Comparison of ENCODE assay signal across 8 cellular contexts in the genomic region with DNA sequence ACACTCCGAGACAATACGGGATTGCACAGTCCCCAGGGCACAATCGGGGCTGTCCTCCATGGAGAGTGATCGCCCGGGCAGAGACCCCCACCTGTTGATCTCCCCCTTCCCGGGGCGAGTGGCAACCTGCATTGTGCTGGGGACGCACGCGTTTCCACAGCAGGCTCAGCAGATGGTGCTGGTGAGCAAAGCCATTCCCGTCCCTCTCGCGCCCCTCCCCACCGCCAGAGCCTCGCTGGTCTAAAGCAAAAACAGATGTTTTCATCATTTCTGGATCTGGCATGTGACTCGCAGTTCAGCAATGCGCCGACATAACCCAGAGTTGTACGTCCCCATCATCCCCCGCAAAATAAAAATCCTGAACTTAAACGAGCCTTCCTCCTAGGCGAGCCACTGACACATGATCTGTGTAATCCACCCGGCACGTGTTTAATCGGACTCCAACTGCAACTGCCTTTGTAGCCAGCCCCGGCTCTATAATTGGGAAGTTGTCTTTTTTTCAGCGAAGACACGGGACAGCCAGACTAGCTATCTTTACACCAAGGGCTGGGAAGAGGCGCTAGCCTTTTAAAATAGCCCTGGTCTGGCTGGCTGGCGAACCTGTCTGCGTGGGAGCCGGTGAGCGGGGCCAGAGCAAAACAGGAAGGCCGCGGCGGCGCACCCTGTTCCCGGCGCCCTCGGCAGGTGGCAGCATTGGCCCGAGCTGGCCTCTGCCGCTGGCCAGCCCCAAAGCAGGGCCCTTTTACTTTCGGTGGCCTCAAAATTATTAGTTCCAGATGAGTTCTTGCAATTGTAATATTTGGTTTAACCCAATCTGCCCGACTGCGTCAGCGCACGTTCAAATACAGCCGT.
A peak's percentile ranks its signal among the peaks of the same experiment; 100 is the strongest.
DNase-seq lines count a peak whose midpoint lies in the region; ATAC-seq and TF ChIP-seq lines count a peak whose summit lies in the region.

No MANE protein-coding gene starts in this region.

- peaks cover 15 to 21% of the 10 kb centered on the region in 2 donors for H3K4me1 Mint-ChIP-seq in natural killer cell treated with Interleukin-12 subunit alpha and Interleukin-12 subunit beta and Interleukin-15 and Interleukin-18, amount 100 ng/mL, for 72 hours (ENCODE audit: low read depth in 2 of 2)

- peak; percentile 95 for ATAC-seq in GM21717 (IDR thresholded peaks at IDR 0.05; ENCODE audit: unreplicated experiment)
- ATAC-seq in natural killer cell treated with Interleukin-12 subunit alpha and Interleukin-12 subunit beta and Interleukin-15 and Interleukin-18, amount 100 ng/mL, for 72 hours = peak; percentile 93 to 95

- no peaks in the 10 kb centered on the region for H3K36me3 Mint-ChIP-seq in natural killer cell treated with Interleukin-12 subunit alpha and Interleukin-12 subunit beta and Interleukin-15 and Interleukin-18, amount 100 ng/mL, for 72 hours

- H3K27me3 Mint-ChIP-seq in natural killer cell treated with Interleukin-12 subunit alpha and Interleukin-12 subunit beta and Interleukin-15 and Interleukin-18, amount 100 ng/mL, for 72 hours = no peaks in the 10 kb centered on the region

- H3K4me3 Mint-ChIP-seq in natural killer cell treated with Interleukin-12 subunit alpha and Interleukin-12 subunit beta and Interleukin-15 and Interleukin-18, amount 100 ng/mL, for 72 hours = peak overlapping the region; percentile 80

- peak overlapping the region in 1 of 2 donors; percentile 43 for H3K27ac Mint-ChIP-seq in natural killer cell treated with Interleukin-12 subunit alpha and Interleukin-12 subunit beta and Interleukin-15 and Interleukin-18, amount 100 ng/mL, for 72 hours

- TF ChIP-seq CTCF in fibroblast of pulmonary artery (IDR thresholded peaks at IDR 0.05; ENCODE audit: low read length, missing control alignments) = peak; percentile 83

- H3K4me3 ChIP-seq in Jurkat, Clone E6-1 (ENCODE audit: low read length) = peak overlapping the region; percentile 50
- H3K4me3 ChIP-seq in fibroblast of pulmonary artery (replicated peaks; ENCODE audit: low read depth, low read length) = peak overlapping the region; percentile 51

- peak; percentile 57 for DNase-seq in DMS53 treated with DMSO at 0.1 percent for 48 hours (lab: John Stamatoyannopoulos, UW; ENCODE audit: unreplicated experiment)
- peak; percentile 59 for DNase-seq in Jurkat, Clone E6-1 (ENCODE audit: low read depth, low spot score)
- DNase-seq in RPMI7951 (ENCODE audit: low read depth) = peak; percentile 94
- peak; percentile 41 for DNase-seq in activated effector memory CD4-positive, alpha-beta T cell treated with Interleukin-2 at 50 U/mL for 16 hours
- peak; percentile 98 for DNase-seq in fibroblast of pulmonary artery (ENCODE audit: low read depth)
- DNase-seq in natural killer cell treated with Interleukin-12 subunit alpha and Interleukin-12 subunit beta and Interleukin-15 and Interleukin-18, amount 100 ng/mL, for 72 hours (ENCODE audit: low spot score) = peak; percentile 69
- DNase-seq in stimulated activated naive CD4-positive, alpha-beta T cell treated with Interleukin-2 at 50 U/mL for 16 hours (lab: John Stamatoyannopoulos, UW) = peak; percentile 67

- no peaks in the 10 kb centered on the region for H3K9me3 Mint-ChIP-seq in natural killer cell treated with Interleukin-12 subunit alpha and Interleukin-12 subunit beta and Interleukin-15 and Interleukin-18, amount 100 ng/mL, for 72 hours

Comparison
In these comparisons a context has a peak if more than half of its experiments do, and no peak if none do; other contexts are left out.
1. Peak in every context shown above with its lines: DNase-seq, ATAC-seq and H3K4me3 ChIP-seq.
2. DNase-seq: peak in every context shown above with its lines; median percentile 98 in fibroblast of pulmonary artery; 94 in RPMI7951; 69 in natural killer cell treated with Interleukin-12 subunit alpha and Interleukin-12 subunit beta and Interleukin-15 and Interleukin-18, amount 100 ng/mL, for 72 hours; 67 in stimulated activated naive CD4-positive, alpha-beta T cell treated with Interleukin-2 at 50 U/mL for 16 hours; 59 in Jurkat, Clone E6-1; 57 in DMS53 treated with DMSO at 0.1 percent for 48 hours; 41 in activated effector memory CD4-positive, alpha-beta T cell treated with Interleukin-2 at 50 U/mL for 16 hours.